Comparison of ENCODE assay signal across 16 cellular contexts in genomic region chr2:172119089-172119488, GRCh38. TPM values are rescaled to one million over a fixed set of nuclear protein-coding genes. Genes with fewer than 3 reads are reported as not detected.
DNase-seq lines count a peak whose midpoint lies in the region; ATAC-seq and TF ChIP-seq lines count a peak whose summit lies in the region.
"Had no signal": no experiment of that assay in that cellular context is flagged by ENCODE, and none has a peak within 500 bp of the region (broad histone marks: within the 10 kb centered on the region; RNA-seq: fewer than 3 reads in every experiment).

No MANE protein-coding gene starts in this region.

- no peaks in the 10 kb centered on the region for H3K9me2 ChIP-seq in PC-9 (ENCODE audit: insufficient read depth)

- peak; percentile 80 for DNase-seq in EH (ENCODE audit: low read depth)
- peak in 1 of 2 experiments; percentile 98 for DNase-seq in PC-9
- peak; percentile 71 to 91 for DNase-seq in cardiac fibroblast (ENCODE audit: low read depth in 2 of 2)
- peak; percentile 67 for DNase-seq in kidney tubule cell (ENCODE audit: low spot score)
- no peak for DNase-seq in NCI-H2029 treated with DMSO at 0.1 percent for 48 hours (lab: John Stamatoyannopoulos, UW)
- DNase-seq: activated naive CD8-positive, alpha-beta T cell treated with anti-CD3 and anti-CD28 coated beads, Interleukin-2, amount 50 U/mL, for 24 hours; activated T-cell treated with anti-CD3 and anti-CD28 coated beads, Interleukin-2, amount 50 U/mL, for 24 hours; CD4-positive, CD25-positive, alpha-beta regulatory T cell; effector CD8-positive, alpha-beta T cell; GF-D8; lower lobe of right lung; T-cell had no signal

- ATAC-seq in GM21737 (IDR thresholded peaks at IDR 0.05; ENCODE audit: unreplicated experiment) (no peak), GM19467 (IDR thresholded peaks at IDR 0.05; ENCODE audit: unreplicated experiment) (no peak), GM18519 (IDR thresholded peaks at IDR 0.05; ENCODE audit: low FRiP score, unreplicated experiment) (no peak)
- ATAC-seq: activated naive CD8-positive, alpha-beta T cell treated with anti-CD3 and anti-CD28 coated beads, Interleukin-2, amount 50 U/mL, for 24 hours; lower lobe of right lung; T-cell had no signal

- H3F3A ChIP-seq in PC-9 (ENCODE audit: insufficient read depth, low read depth): peaks cover 38% of the 10 kb centered on the region

- TF ChIP-seq CTCF in PC-9 (conservative IDR thresholded peaks at IDR 0.05): no peak
- TF ChIP-seq CTCF in cardiac fibroblast (IDR thresholded peaks at IDR 0.05; ENCODE audit: low read depth, low read length): no peak

- no peaks in the 10 kb centered on the region for H3K79me2 ChIP-seq in PC-9 (ENCODE audit: low read depth)

- CTCF ChIA-PET in PC-9 (lab: Charles Lee): interaction anchor here (0.6 kb wide), 1 partner anchor 25 kb away, joined by 3 read pairs; no protein-coding TSS in a partner anchor

- peaks cover 43% of the 10 kb centered on the region for H3K4me1 ChIP-seq in PC-9 (replicated peaks; ENCODE audit: insufficient read depth)
- H3K4me1 ChIP-seq: lower lobe of right lung had no signal

- peak overlapping the region; percentile 1; the same call in 1 of the 2 replicates for H3K4me3 ChIP-seq in PC-9
- no peak overlapping the region for H3K4me3 ChIP-seq in cardiac fibroblast (replicated peaks in 1 of 2; ENCODE audit: low read depth in 2 of 2, low read length in 2 of 2)
- H3K4me3 ChIP-seq: lower lobe of right lung, skin epidermis had no signal

- no peaks in the 10 kb centered on the region for H3K9me3 ChIP-seq in PC-9 (ENCODE audit: insufficient read depth, low read depth)
- H3K9me3 ChIP-seq: lower lobe of right lung had no signal

- peak overlapping the region; percentile 19 for H2AFZ ChIP-seq in PC-9

- intact Hi-C loops in PC-9 (cut with micrococcal nuclease; ENCODE audit: unreplicated experiment): no loop called here

- H3K4me2 ChIP-seq in PC-9: peak overlapping the region; percentile 58

- no peaks in the 10 kb centered on the region for H3K27me3 ChIP-seq in PC-9 (ENCODE audit: insufficient read depth, low read depth)

- POLR2A ChIA-PET in PC-9 (lab: Charles Lee; ENCODE audit: unreplicated experiment): interaction anchor here (0.7 kb wide), 1 partner anchor 113 kb away, joined by 4 read pairs; no protein-coding TSS in a partner anchor

- BruUV-seq in PC-9 (replicated peaks; lab: Mats Ljungman, UMichigan): no TSS peak

- peak overlapping the region; percentile 88 for H3K27ac ChIP-seq in PC-9
- H3K27ac ChIP-seq: lower lobe of right lung, skin epidermis had no signal

- H3K36me3 ChIP-seq in PC-9 (ENCODE audit: low read depth): no peaks in the 10 kb centered on the region
- H3K36me3 ChIP-seq: lower lobe of right lung had no signal

- H4K20me1 ChIP-seq in PC-9 (ENCODE audit: insufficient read depth): no peaks in the 10 kb centered on the region

RNA-seq across cellular contexts. Expression of gene DLX2, which starts 16.4 kb away (rescaled TPM):
- total RNA-seq in PC-9 (2021): 0.65 and 0.76 TPM in 2 replicates
- total RNA-seq: lower lobe of right lung had no signal

RNA-seq across cellular contexts. Expression of gene DLX1, which starts 33.8 kb away (rescaled TPM):
- total RNA-seq in PC-9 (2021): 0.87 TPM in 1 of 2 replicates, not detected in the other
- total RNA-seq: CD4-positive, CD25-positive, alpha-beta regulatory T cell; lower lobe of right lung; T-cell had no signal
